In genomic region chr5:123014689-123015088, GRCh38 we compare ENCODE assay signal across 34 cellular contexts. TPM values are rescaled to one million over a fixed set of nuclear protein-coding genes. Genes with fewer than 3 reads are reported as not detected.
"Had no signal": no experiment of that assay in that cellular context is flagged by ENCODE, and none has a peak within 500 bp of the region (broad histone marks: within the 10 kb centered on the region; RNA-seq: fewer than 3 reads in every experiment).

No MANE protein-coding gene starts in this region.

- H3K9me3 Mint-ChIP-seq: activated CD4-positive, alpha-beta T cell treated with anti-CD3 and anti-CD28 coated beads, Interleukin-2, amount 10 ng/mL, durations not matched to agents 24 days and 14 days; activated T-cell treated with anti-CD3 and anti-CD28 coated beads, Interleukin-2, amount 50 U/mL, for 72 hours; T-helper 1 cell treated with Interleukin-12 subunit alpha and Interleukin-12 subunit beta and Interleukin-4 antibody, amounts not matched to agents 30 μg/mL and 1 μg/mL, for 36 hours; T-helper 2 cell treated with Interferon-gamma antibody and Interleukin-4, amounts not matched to agents 5 μg/mL and 100 μg/mL, for 36 hours had no signal

- H3K4me3 ChIP-seq: SJCRH30, SK-N-MC had no signal

- H3K4me1 ChIP-seq: SJCRH30 had no signal

- ATAC-seq: activated CD8-positive, alpha-beta T cell treated with anti-CD3 and anti-CD28 coated beads for 36 hours; activated T-cell treated with anti-CD3 and anti-CD28 coated beads, Interleukin-2, amount 50 U/mL, for 72 hours; activated T-helper 17 cell treated with anti-CD3 and anti-CD28 coated beads, Interleukin-2, amount 50 U/mL, for 72 hours had no signal

- FAIRE-seq: TTC549 had no signal

- DNase-seq: activated CD4-positive, alpha-beta T cell treated with anti-CD3 and anti-CD28 coated beads, Interleukin-2, amount 10 ng/mL, durations not matched to agents 24 days and 14 days; activated CD4-positive, alpha-beta T cell treated with anti-CD3 and anti-CD28 coated beads, Interleukin-2, amount 50 U/mL, for 4 hours; activated CD8-positive, alpha-beta T cell treated with anti-CD3 and anti-CD28 coated beads for 36 hours; activated effector memory CD4-positive, alpha-beta T cell treated with anti-CD3 and anti-CD28 coated beads, Interleukin-2, amount 50 U/mL, for 16 hours; activated naive CD4-positive, alpha-beta T cell; activated T-cell treated with anti-CD3 and anti-CD28 coated beads, Interleukin-2, amount 50 U/mL, for 1 hour; activated T-cell treated with anti-CD3 and anti-CD28 coated beads, Interleukin-2, amount 50 U/mL, for 72 hours; amniotic stem cell; aorta; brain microvascular endothelial cell; central memory CD4-positive, alpha-beta T cell; Karpas-422; KBM-7; MM.1S; MV-4-11; NCI-H1092; NCI-H146; NCI-H187; NCI-H2029 treated with DMSO at 0.1 percent for 48 hours; NCI-H2107; NCI-H2171; NCI-H510A; NCI-H526; NCI-H748 treated with DMSO at 0.1 percent for 48 hours; SHP77; SJCRH30 had no signal

- H3K9me3 ChIP-seq: SJCRH30 had no signal

- H3K27ac Mint-ChIP-seq: activated CD4-positive, alpha-beta T cell treated with anti-CD3 and anti-CD28 coated beads, Interleukin-2, amount 10 ng/mL, durations not matched to agents 24 days and 14 days; activated CD8-positive, alpha-beta T cell treated with anti-CD3 and anti-CD28 coated beads for 36 hours; activated naive CD4-positive, alpha-beta T cell treated with anti-CD3 and anti-CD28 coated beads, Interleukin-2, amount 50 U/mL, for 24 hours; activated T-cell treated with anti-CD3 and anti-CD28 coated beads, Interleukin-2, amount 50 U/mL, for 72 hours; activated T-helper 17 cell treated with anti-CD3 and anti-CD28 coated beads, Interleukin-2, amount 50 U/mL, for 72 hours; T-helper 1 cell treated with Interleukin-12 subunit alpha and Interleukin-12 subunit beta and Interleukin-4 antibody, amounts not matched to agents 30 μg/mL and 1 μg/mL, for 36 hours; T-helper 2 cell treated with Interferon-gamma antibody and Interleukin-4, amounts not matched to agents 5 μg/mL and 100 μg/mL, for 36 hours had no signal

- H3K27me3 ChIP-seq: brain microvascular endothelial cell, SJCRH30 had no signal

- H3K36me3 Mint-ChIP-seq: activated naive CD4-positive, alpha-beta T cell treated with anti-CD3 and anti-CD28 coated beads, Interleukin-2, amount 50 U/mL, for 24 hours had no signal

- H3K27ac ChIP-seq: brain microvascular endothelial cell, SJCRH30, SK-N-MC had no signal

- H3K36me3 ChIP-seq: brain microvascular endothelial cell, SJCRH30 had no signal

RNA-seq across cellular contexts. Expression of gene PPIC, which starts 21.8 kb away (rescaled TPM):
- total RNA-seq: activated CD4-positive, alpha-beta T cell treated with anti-CD3 and anti-CD28 coated beads, Interleukin-2, amount 10 ng/mL, durations not matched to agents 24 days and 14 days; activated CD8-positive, alpha-beta memory T cell treated with anti-CD3 and anti-CD28 coated beads for 36 hours; activated CD8-positive, alpha-beta T cell treated with anti-CD3 and anti-CD28 coated beads for 36 hours; activated T-cell treated with anti-CD3 and anti-CD28 coated beads, Interleukin-2, amount 50 U/mL, for 72 hours; activated T-helper 17 cell treated with anti-CD3 and anti-CD28 coated beads, Interleukin-2, amount 50 U/mL, for 72 hours; OCI-LY7 had no signal
